In the genomic region with DNA sequence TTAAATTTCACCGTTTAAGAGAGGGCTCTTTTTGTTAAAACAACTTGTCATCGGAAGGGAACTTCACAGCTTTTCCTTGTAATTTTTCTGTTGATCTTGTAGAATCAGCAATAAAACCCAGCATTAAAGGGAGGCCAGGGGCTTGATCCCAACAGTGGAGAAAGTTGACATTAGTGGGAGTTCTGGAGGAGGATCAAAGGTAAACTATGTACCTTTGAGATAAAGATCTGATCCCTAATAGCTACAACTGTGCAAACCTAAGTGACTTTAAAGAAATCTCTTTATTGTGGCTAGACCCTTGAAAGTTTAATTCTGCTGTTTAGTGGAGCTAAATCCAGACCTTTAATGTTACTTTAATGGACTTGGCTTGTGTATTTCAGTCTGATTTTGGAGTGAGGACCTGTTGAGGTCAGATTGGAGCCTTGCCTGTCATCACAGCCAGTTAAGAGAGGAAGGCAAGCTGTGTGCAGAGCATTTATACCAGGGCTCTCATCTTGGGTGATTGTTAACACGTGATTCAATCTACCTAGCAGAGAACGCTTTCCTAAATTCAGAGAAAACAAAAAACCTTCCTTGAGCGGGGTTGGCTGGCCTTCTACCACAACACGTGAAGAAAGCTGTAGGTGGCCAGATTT, we compare ENCODE assay signal across 8 cellular contexts. TPM values are rescaled to one million over a fixed set of nuclear protein-coding genes. Genes with fewer than 3 reads are reported as not detected.
A peak's percentile ranks its signal among the peaks of the same experiment; 100 is the strongest.
DNase-seq lines count a peak whose midpoint lies in the region; ATAC-seq and TF ChIP-seq lines count a peak whose summit lies in the region.

No MANE protein-coding gene starts in this region.

- POLR2A ChIA-PET in CD4-positive, alpha-beta T cell (lab: Charles Lee) = interaction anchor here (0.6 to 5.6 kb wide), 11 partner anchors 9 to 103 kb away, joined by 3 to 117 read pairs (median 4); no protein-coding TSS in a partner anchor
- POLR2A ChIA-PET in naive thymus-derived CD8-positive, alpha-beta T cell (lab: Charles Lee) = interaction anchor here (0.6 to 6.6 kb wide), 11 partner anchors 8 to 1812 kb away, joined by 3 to 121 read pairs (median 4); a partner anchor contains a TSS

- H3K4me1 Mint-ChIP-seq in CD4-positive, alpha-beta T cell (ENCODE audit: low read depth) = peaks cover 45% of the 10 kb centered on the region
- H3K4me1 Mint-ChIP-seq in IgD-negative memory B cell = peaks cover 19 to 24% (median 21%) of the 10 kb centered on the region in 3 donors
- peaks cover 13 to 42% (median 35%) of the 10 kb centered on the region in 4 donors for H3K4me1 Mint-ChIP-seq in naive thymus-derived CD8-positive, alpha-beta T cell

- H3K9me3 ChIP-seq in CD4-positive, alpha-beta T cell (ENCODE audit: control insufficient read depth, low read length) = no peaks in the 10 kb centered on the region

- TF ChIP-seq CTCF in CD4-positive, alpha-beta T cell (IDR thresholded peaks at IDR 0.05) = no peak
- TF ChIP-seq CTCF in astrocyte of the spinal cord (IDR thresholded peaks at IDR 0.05; ENCODE audit: low read depth, low read length) = no peak

- H3K4me3 ChIP-seq in astrocyte of the spinal cord (ENCODE audit: low read depth, low read length) = peak overlapping the region; percentile 66

- peaks cover 41% of the 10 kb centered on the region for H3K36me3 Mint-ChIP-seq in CD4-positive, alpha-beta T cell (ENCODE audit: low read depth)
- peaks cover 2% of the 10 kb centered on the region for H3K36me3 Mint-ChIP-seq in IgD-negative memory B cell
- H3K36me3 Mint-ChIP-seq in naive thymus-derived CD8-positive, alpha-beta T cell = peaks cover 0 to 8% (median 0%) of the 10 kb centered on the region in 3 donors

- no peaks in the 10 kb centered on the region for H3K27me3 ChIP-seq in CD4-positive, alpha-beta T cell (ENCODE audit: control insufficient read depth, insufficient read depth, low read length)

- CTCF ChIA-PET in CD4-positive, alpha-beta T cell (lab: Charles Lee) = interaction anchor here (0.8 to 1.0 kb wide), 2 partner anchors 31 to 36 kb away, joined by 3 to 4 read pairs; no protein-coding TSS in a partner anchor

- H3K27ac ChIP-seq in CD4-positive, alpha-beta T cell (ENCODE audit: low read depth, low read length) = peak overlapping the region; percentile 90

- peak; percentile 27 for ATAC-seq in CD4-positive, alpha-beta T cell (ENCODE audit: poor library complexity)
- ATAC-seq in naive thymus-derived CD8-positive, alpha-beta T cell = peak; percentile 19 to 23
- ATAC-seq in HG02852 (IDR thresholded peaks at IDR 0.05; ENCODE audit: unreplicated experiment) (no peak), HG02973 (IDR thresholded peaks at IDR 0.05; ENCODE audit: unreplicated experiment) (no peak)

- peak overlapping the region; percentile 99 for H3K27ac Mint-ChIP-seq in CD4-positive, alpha-beta T cell
- H3K27ac Mint-ChIP-seq in IgD-negative memory B cell = peak overlapping the region; percentile 93 to 98 (median 98)
- H3K27ac Mint-ChIP-seq in naive thymus-derived CD8-positive, alpha-beta T cell = peak overlapping the region; percentile 93 to 99 (median 98)

- in situ Hi-C loops in astrocyte of the spinal cord (cut with HindIII; ENCODE audit: low sequenced_read_pairs) = no loop called here

- peak overlapping the region; percentile 99 for H3K4me3 Mint-ChIP-seq in CD4-positive, alpha-beta T cell
- peak overlapping the region; percentile 91 to 100 (median 98) for H3K4me3 Mint-ChIP-seq in IgD-negative memory B cell
- H3K4me3 Mint-ChIP-seq in naive thymus-derived CD8-positive, alpha-beta T cell = peak overlapping the region; percentile 96 to 100 (median 98)

- H3K27me3 Mint-ChIP-seq in CD4-positive, alpha-beta T cell = no peaks in the 10 kb centered on the region
- H3K27me3 Mint-ChIP-seq in IgD-negative memory B cell = no peaks in the 10 kb centered on the region
- no peaks in the 10 kb centered on the region for H3K27me3 Mint-ChIP-seq in naive thymus-derived CD8-positive, alpha-beta T cell

- H3K9me3 Mint-ChIP-seq in CD4-positive, alpha-beta T cell = no peaks in the 10 kb centered on the region
- no peaks in the 10 kb centered on the region for H3K9me3 Mint-ChIP-seq in IgD-negative memory B cell
- no peaks in the 10 kb centered on the region for H3K9me3 Mint-ChIP-seq in naive thymus-derived CD8-positive, alpha-beta T cell

- peak; percentile 6 to 33 (median 16) for DNase-seq in CD4-positive, alpha-beta T cell
- DNase-seq in astrocyte of the spinal cord (ENCODE audit: low read depth, low spot score) = no peak
- peak in 8 of 10 donors; percentile 10 to 49 (median 27) for DNase-seq in naive thymus-derived CD8-positive, alpha-beta T cell
- DNase-seq in NCI-H446 (lab: John Stamatoyannopoulos, UW) = no peak
- no peak for DNase-seq in NCI-H526 treated with DMSO at 0.1 percent for 48 hours (lab: John Stamatoyannopoulos, UW)

- intact Hi-C loops in CD4-positive, alpha-beta T cell (cut with DNase I, micrococcal nuclease) = loop anchor here (2.0 to 5.0 kb wide), 3 partner anchors 32 to 40 kb away; no protein-coding TSS in a partner anchor

RNA-seq across cellular contexts. Expression of a gene that starts 1.7 kb away (rescaled TPM):
- 10 to 100 TPM; 68.2 to 70.3 TPM for total RNA-seq in CD4-positive, alpha-beta T cell
- 22.3 TPM for polyA plus RNA-seq in IgD-negative memory B cell
- 100 to 1,000 TPM; 110 to 116 TPM for total RNA-seq in naive thymus-derived CD8-positive, alpha-beta T cell
- 10 to 100 TPM; 20.9 to 26.6 (median 24.1) TPM for polyA plus RNA-seq in naive thymus-derived CD8-positive, alpha-beta T cell

Comparison
In these comparisons a context has a peak if more than half of its experiments do, and no peak if none do; other contexts are left out.
1. ATAC-seq: peak in CD4-positive, alpha-beta T cell (single experiment) and naive thymus-derived CD8-positive, alpha-beta T cell (2 of 2); none in HG02852 (single experiment) and HG02973 (single experiment).
2. DNase-seq: peak in CD4-positive, alpha-beta T cell (10 of 10) and naive thymus-derived CD8-positive, alpha-beta T cell (8 of 10); none in astrocyte of the spinal cord (single experiment), NCI-H446 (0 of 2) and NCI-H526 treated with DMSO at 0.1 percent for 48 hours (single experiment).
3. Peak in every context shown above with its lines, with median percentiles within 50 percentile points of each other: H3K27ac Mint-ChIP-seq and H3K4me3 Mint-ChIP-seq.